In genomic region chr2:57809230-57809629, GRCh38 we compare ENCODE assay signal across 16 cellular contexts.
A peak's percentile ranks its signal among the peaks of the same experiment; 100 is the strongest.
DNase-seq lines count a peak whose midpoint lies in the region; ATAC-seq and TF ChIP-seq lines count a peak whose summit lies in the region.
"Had no signal": no experiment of that assay in that cellular context is flagged by ENCODE, and none has a peak within 500 bp of the region (broad histone marks: within the 10 kb centered on the region; RNA-seq: fewer than 3 reads in every experiment).

No MANE protein-coding gene starts in this region.

- H3K27ac ChIP-seq in smooth muscle cell (ENCODE audit: low read depth), result no peak overlapping the region
- H3K27ac ChIP-seq: colonic mucosa, SJSA1, transverse colon had no signal

- no peak overlapping the region for H3K4me3 ChIP-seq in smooth muscle cell
- H3K4me3 ChIP-seq: colonic mucosa, SJSA1, transverse colon had no signal

- no peaks in the 10 kb centered on the region for H3K4me1 ChIP-seq in smooth muscle cell (ENCODE audit: low read depth)
- H3K4me1 ChIP-seq: colonic mucosa, SJSA1, transverse colon had no signal

- no peak overlapping the region for H2AFZ ChIP-seq in smooth muscle cell (ENCODE audit: low read depth)

- ATAC-seq in GM18861 (IDR thresholded peaks at IDR 0.05; ENCODE audit: unreplicated experiment) (peak; percentile 92), GM21390 (IDR thresholded peaks at IDR 0.05; ENCODE audit: unreplicated experiment) (peak; percentile 96), HG02973 (IDR thresholded peaks at IDR 0.05; ENCODE audit: unreplicated experiment) (peak; percentile 96), HG03571 (IDR thresholded peaks at IDR 0.05; ENCODE audit: unreplicated experiment) (peak; percentile 79), left cardiac atrium (no peak)
- ATAC-seq: naive thymus-derived CD8-positive, alpha-beta T cell had no signal

- no peak for DNase-seq in head of caudate nucleus
- no peak for DNase-seq in left cardiac atrium
- DNase-seq in smooth muscle cell (lab: John Stamatoyannopoulos, UW; ENCODE audit: unreplicated experiment), result no peak
- no peak for DNase-seq in stimulated activated CD4-positive, alpha-beta T cell treated with anti-CD3 and anti-CD28 coated beads, Interleukin-1b, Interleukin-23, amount 100 ng/mL, for 48 hours
- DNase-seq: activated CD4-positive, alpha-beta T cell treated with anti-CD3 and anti-CD28 coated beads, Interleukin-2, amount 10 ng/mL, durations not matched to agents 7 days and 5 days; activated naive CD4-positive, alpha-beta T cell treated with anti-CD3 and anti-CD28 coated beads, Interleukin-2, amount 10 ng/mL, durations not matched to agents 7 days and 5 days; CD4-positive, CD25-positive, alpha-beta regulatory T cell; colonic mucosa; naive thymus-derived CD8-positive, alpha-beta T cell; NCI-H1092; transverse colon had no signal

- H3K9ac ChIP-seq in smooth muscle cell (ENCODE audit: low read depth), result no peak overlapping the region

- intact Hi-C loops in head of caudate nucleus (cut with DNase I) (no loop called here), left cardiac atrium (cut with DNase I) (no loop called here)

- no peaks in the 10 kb centered on the region for H3K36me3 ChIP-seq in smooth muscle cell (ENCODE audit: low read depth)
- H3K36me3 ChIP-seq: colonic mucosa, SJSA1, transverse colon had no signal

- H3K27me3 ChIP-seq in smooth muscle cell (ENCODE audit: low read depth), result no peaks in the 10 kb centered on the region
- H3K27me3 ChIP-seq: colonic mucosa, transverse colon had no signal

- no peaks in the 10 kb centered on the region for H3K9me3 ChIP-seq in smooth muscle cell (replicated peaks; ENCODE audit: low read depth)
- H3K9me3 ChIP-seq: colonic mucosa, SJSA1, transverse colon had no signal

- no peak for TF ChIP-seq CTCF in smooth muscle cell (IDR thresholded peaks at IDR 0.05; ENCODE audit: borderline replicate concordance, insufficient read depth, poor library complexity, severe bottlenecking)

- H4K20me1 ChIP-seq in smooth muscle cell (ENCODE audit: low read depth), result no peaks in the 10 kb centered on the region

- no peaks in the 10 kb centered on the region for H3K79me2 ChIP-seq in smooth muscle cell (ENCODE audit: low read depth)

- no peaks in the 10 kb centered on the region for H3F3A ChIP-seq in smooth muscle cell (ENCODE audit: low read depth)

- H3K4me2 ChIP-seq in smooth muscle cell, result no peak overlapping the region

Comparison
In these comparisons a context has a peak if more than half of its experiments do, and no peak if none do; other contexts are left out.
1. ATAC-seq: peak in GM18861 (single experiment), GM21390 (single experiment), HG02973 (single experiment) and HG03571 (single experiment); none in left cardiac atrium (0 of 2).